In genomic region chr1:150558328-150558727, GRCh38 we compare ENCODE assay signal across 16 cellular contexts. TPM values are rescaled to one million over a fixed set of nuclear protein-coding genes. Genes with fewer than 3 reads are reported as not detected.
A peak's percentile ranks its signal among the peaks of the same experiment; 100 is the strongest.
DNase-seq lines count a peak whose midpoint lies in the region; TF ChIP-seq lines count a peak whose summit lies in the region.
"Had no signal": no experiment of that assay in that cellular context is flagged by ENCODE, and none has a peak within 500 bp of the region (broad histone marks: within the 10 kb centered on the region; RNA-seq: fewer than 3 reads in every experiment).

No MANE protein-coding gene starts in this region.

- H3K36me3 ChIP-seq in muscle layer of colon (ENCODE audit: insufficient read depth, low read length), result peaks cover 13% of the 10 kb centered on the region
- peaks cover 0 to 35% (median 24%) of the 10 kb centered on the region in 5 donors for H3K36me3 ChIP-seq in subcutaneous abdominal adipose tissue (ENCODE audit: control insufficient read depth in 5 of 5, insufficient read depth in 5 of 5, low read length in 5 of 5)
- H3K36me3 ChIP-seq: SJCRH30 had no signal

- no peaks in the 10 kb centered on the region for H3K9me3 ChIP-seq in muscle layer of colon (ENCODE audit: low read length)
- H3K9me3 ChIP-seq in subcutaneous abdominal adipose tissue (ENCODE audit: control insufficient read depth in 5 of 5, low read length in 5 of 5), result no peaks in the 10 kb centered on the region
- H3K9me3 ChIP-seq: SJCRH30 had no signal

- peak overlapping the region in 14 of 59 donors; percentile 12 to 100 (median 58) for H3K27ac ChIP-seq in dorsolateral prefrontal cortex
- H3K27ac ChIP-seq in muscle layer of colon (ENCODE audit: low read depth, low read length), result peak overlapping the region; percentile 100
- H3K27ac ChIP-seq in subcutaneous abdominal adipose tissue (ENCODE audit: low read depth, low read length), result no peak overlapping the region
- H3K27ac ChIP-seq: epithelial cell of prostate, SJCRH30 had no signal

- TF ChIP-seq CTCF in dorsolateral prefrontal cortex (IDR thresholded peaks at IDR 0.05 in 54 of 56, conservative IDR thresholded peaks at IDR 0.05 in 2 of 56; ENCODE audit: low read depth in 1 of 56, partially characterized antibody in 56 of 56), result no peak

- peaks cover 37% of the 10 kb centered on the region for H3K4me1 ChIP-seq in muscle layer of colon (ENCODE audit: insufficient read depth, low read length)
- peaks cover 21 to 60% (median 59%) of the 10 kb centered on the region in 5 donors for H3K4me1 ChIP-seq in subcutaneous abdominal adipose tissue (ENCODE audit: control insufficient read depth in 5 of 5, insufficient read depth in 5 of 5, low read length in 5 of 5)

- H3K27me3 ChIP-seq in dorsolateral prefrontal cortex (no peaks in the 10 kb centered on the region), muscle layer of colon (ENCODE audit: control insufficient read depth in 1 of 2, insufficient read depth in 2 of 2, low read length in 2 of 2) (no peaks in the 10 kb centered on the region), subcutaneous abdominal adipose tissue (ENCODE audit: control insufficient read depth in 5 of 5, insufficient read depth in 4 of 5, low read length in 5 of 5) (no peaks in the 10 kb centered on the region)
- H3K27me3 ChIP-seq: SJCRH30 had no signal

- intact Hi-C loops in dorsolateral prefrontal cortex (cut with DNase I), result loop anchor here in 1 of 2 donors (10.0 kb wide), 1 partner anchor 136 kb away; the partner anchor contains the start of gene GOLPH3L

- DNase-seq in NCI-H226 (peak; percentile 1), dorsolateral prefrontal cortex (no peak), SW 1271 (lab: John Stamatoyannopoulos, UW) (no peak), SIG-M5 treated with dmso at 0.1 percent for 504 hours (lab: John Stamatoyannopoulos, UW; ENCODE audit: unreplicated experiment) (no peak), NK-92 (lab: John Stamatoyannopoulos, UW; ENCODE audit: unreplicated experiment) (no peak)
- no peak for DNase-seq in effector CD8-positive, alpha-beta T cell (lab: John Stamatoyannopoulos, UW)
- DNase-seq: Calu3, NCI-H2029, NCI-H510A treated with DMSO at 0.1 percent for 48 hours, nephron progenitor cell, SJCRH30 had no signal

- H3K9ac ChIP-seq in muscle layer of colon (ENCODE audit: low read length) (no peak overlapping the region), subcutaneous abdominal adipose tissue (ENCODE audit: low read length in 5 of 5) (peak overlapping the region in 1 of 5 donors; percentile 68)

- peak overlapping the region in 32 of 59 donors; percentile 7 to 71 (median 34) for H3K4me3 ChIP-seq in dorsolateral prefrontal cortex
- peak overlapping the region in 1 of 2 donors; percentile 10 for H3K4me3 ChIP-seq in muscle layer of colon (ENCODE audit: low read depth in 1 of 2, low read length in 2 of 2)
- H3K4me3 ChIP-seq in subcutaneous abdominal adipose tissue (ENCODE audit: low read depth in 1 of 5, low read length in 5 of 5), result peak overlapping the region in 3 of 5 donors; percentile 44 to 81 (median 60)
- H3K4me3 ChIP-seq: SJCRH30 had no signal

RNA-seq across cellular contexts. Expression of gene ADAMTSL4, which starts 9.1 kb away (rescaled TPM):
- total RNA-seq in dorsolateral prefrontal cortex, result 1 to 10 TPM in 102 of 120 experiments, under 1 TPM in 18; 0.25 to 8.0 (median 1.9) TPM
- total RNA-seq: SJCRH30 had no signal

RNA-seq across cellular contexts. Expression of gene MCL1, which starts 21.1 kb away (rescaled TPM):
- total RNA-seq in dorsolateral prefrontal cortex, result 100 to 1,000 TPM in 19 of 120 experiments, 10 to 100 TPM in 101; 43.4 to 130 (median 70.6) TPM

RNA-seq across cellular contexts. Expression of gene FALEC, which starts 42.8 kb away (rescaled TPM):
- total RNA-seq in dorsolateral prefrontal cortex, result 1 to 10 TPM in 111 of 120 experiments, under 1 TPM in 1, not detected in 8; 0.99 to 5.8 (median 2.4) TPM
- total RNA-seq: SJCRH30; subcutaneous adipose tissue; T-helper 2 cell treated with Interferon-gamma antibody and Interleukin-4, amounts not matched to agents 100 ng/mL and 5 ng/mL, for 36 hours had no signal

RNA-seq across cellular contexts. Expression of gene ECM1, which starts 50.4 kb away (rescaled TPM):
- total RNA-seq in dorsolateral prefrontal cortex, result 10 to 100 TPM in 117 of 120 experiments, 1 to 10 TPM in 3; 6.8 to 31.3 (median 17.2) TPM
